15 cellular contexts compared by ENCODE assay signal in the genomic region with DNA sequence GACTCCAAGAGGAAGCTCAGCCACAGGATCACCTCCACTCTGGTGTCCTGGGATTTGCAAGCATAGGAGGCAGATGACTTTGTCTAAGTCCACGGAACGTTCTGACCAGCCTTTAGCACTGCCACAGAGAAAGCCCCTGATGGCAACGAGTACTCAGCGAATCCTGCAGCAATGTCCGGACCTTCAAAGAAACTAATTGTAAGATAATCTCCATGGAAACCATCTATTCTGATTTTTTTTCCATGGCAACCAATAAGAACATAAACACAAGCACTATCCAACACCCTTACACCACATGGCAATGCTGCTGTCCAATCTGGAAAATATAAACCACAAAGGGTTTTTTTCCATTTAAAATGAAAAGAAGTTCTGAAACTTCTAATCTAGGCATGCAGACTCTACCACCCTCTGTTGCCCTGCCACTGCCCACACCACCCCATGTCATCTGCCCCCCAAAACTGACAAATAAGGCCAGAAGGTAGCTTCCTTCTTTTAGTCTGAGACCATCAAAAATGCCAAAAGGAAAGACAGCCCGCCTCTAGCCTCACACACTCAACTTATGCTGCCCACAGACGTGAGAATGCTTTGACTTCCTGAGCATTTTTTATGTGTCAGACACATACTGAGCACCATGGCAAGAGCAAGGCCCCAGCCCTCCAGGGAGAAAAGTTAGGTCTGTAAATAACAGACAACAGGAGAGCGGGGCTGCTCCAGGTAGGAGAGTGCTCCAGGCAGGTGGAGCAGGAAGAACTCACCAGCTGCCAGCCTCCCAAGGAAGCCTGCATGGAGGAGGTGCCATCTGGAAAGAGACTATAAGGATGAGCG. TPM values are rescaled to one million over a fixed set of nuclear protein-coding genes. Genes with fewer than 3 reads are reported as not detected.
DNase-seq lines count a peak whose midpoint lies in the region; ATAC-seq, FAIRE-seq and TF ChIP-seq lines count a peak whose summit lies in the region.
"Had no signal": no experiment of that assay in that cellular context is flagged by ENCODE, and none has a peak within 500 bp of the region (broad histone marks: within the 10 kb centered on the region; RNA-seq: fewer than 3 reads in every experiment).

No MANE protein-coding gene starts in this region.

- H3K9me3 ChIP-seq in right atrium auricular region (no peaks in the 10 kb centered on the region), psoas muscle (no peaks in the 10 kb centered on the region)
- H3K9me3 ChIP-seq: esophagus muscularis mucosa, mucosa of descending colon, uterus had no signal

- no peak for ATAC-seq in psoas muscle
- ATAC-seq in HG03025 (IDR thresholded peaks at IDR 0.05; ENCODE audit: low FRiP score, unreplicated experiment): no peak
- ATAC-seq: mucosa of descending colon had no signal

- H3K27ac ChIP-seq in right atrium auricular region (peak overlapping the region; percentile 80 to 86), psoas muscle (peak overlapping the region; percentile 30)
- H3K27ac ChIP-seq: VCaP had no signal

- 69 to 78% (median 74%) methylated on average over 9 of the region's 9 CpGs for WGBS in psoas muscle, 3 donors

- H3K36me3 ChIP-seq in right atrium auricular region (no peaks in the 10 kb centered on the region), psoas muscle (ENCODE audit: insufficient read depth in 1 of 2, low read depth in 1 of 2) (no peaks in the 10 kb centered on the region)
- H3K36me3 ChIP-seq: esophagus muscularis mucosa, uterus had no signal

- H3K4me1 Mint-ChIP-seq in brain: peaks cover 43% of the 10 kb centered on the region

- no peaks in the 10 kb centered on the region for H3K36me3 Mint-ChIP-seq in brain

- DNase-seq in RPMI7951 (ENCODE audit: low read depth): peak; percentile 15
- DNase-seq in right atrium auricular region (ENCODE audit: low spot score): no peak
- DNase-seq in psoas muscle: peak in 1 of 2 donors; percentile 28
- DNase-seq in NCI-H226: no peak
- no peak for DNase-seq in GM19239 (ENCODE audit: insufficient read length, low spot score)
- DNase-seq: activated naive CD4-positive, alpha-beta T cell treated with anti-CD3 and anti-CD28 coated beads for 36 hours; MM.1S; uterus had no signal

- TF ChIP-seq CTCF in brain (conservative IDR thresholded peaks at IDR 0.05) (no peak), right atrium auricular region (IDR thresholded peaks at IDR 0.05) (no peak), psoas muscle (IDR thresholded peaks at IDR 0.05) (no peak)

- H3K27me3 Mint-ChIP-seq in brain: no peaks in the 10 kb centered on the region

- FAIRE-seq in GM19239 (lab: Jason Lieb, UNC): no peak
- FAIRE-seq: colon had no signal

- H3K4me3 ChIP-seq in right atrium auricular region (no peak overlapping the region), psoas muscle (no peak overlapping the region)
- H3K4me3 ChIP-seq: esophagus muscularis mucosa, mucosa of descending colon, uterus had no signal

- H3K27me3 ChIP-seq in right atrium auricular region (no peaks in the 10 kb centered on the region), psoas muscle (ENCODE audit: insufficient read depth in 3 of 3, low read length in 2 of 3) (no peaks in the 10 kb centered on the region)
- H3K27me3 ChIP-seq: esophagus muscularis mucosa, uterus had no signal

- H3K27ac Mint-ChIP-seq in brain: peak overlapping the region; percentile 19 to 99 (median 76)
- H3K27ac Mint-ChIP-seq: activated naive CD4-positive, alpha-beta T cell treated with anti-CD3 and anti-CD28 coated beads for 36 hours had no signal

- intact Hi-C loops in psoas muscle (cut with DNase I): no loop called here

- H3K9me3 Mint-ChIP-seq in brain: no peaks in the 10 kb centered on the region
- H3K9me3 Mint-ChIP-seq: activated naive CD4-positive, alpha-beta T cell treated with anti-CD3 and anti-CD28 coated beads for 36 hours; CD14-positive monocyte had no signal

- peaks cover 0 to 35% of the 10 kb centered on the region in 2 donors for H3K4me1 ChIP-seq in right atrium auricular region
- H3K4me1 ChIP-seq in psoas muscle: peaks cover 9% of the 10 kb centered on the region
- H3K4me1 ChIP-seq: uterus had no signal

- peak overlapping the region in 1 of 5 experiments; percentile 55 for H3K4me3 Mint-ChIP-seq in brain
- H3K4me3 Mint-ChIP-seq: activated naive CD4-positive, alpha-beta T cell treated with anti-CD3 and anti-CD28 coated beads for 36 hours; CD14-positive monocyte had no signal

RNA-seq across cellular contexts. Expression of gene POC1A, which starts 44.5 kb away (rescaled TPM):
- total RNA-seq in RPMI7951 (2014; rRNA removed; shearing (Covaris generic)): 20.4 and 21.4 TPM in 2 replicates
- 18.8 TPM for polyA plus RNA-seq in brain (ENCODE audit: insufficient read depth, low read depth, low replicate concordance)
- under 1 TPM; 0.47 to 0.78 TPM for total RNA-seq in right atrium auricular region
- total RNA-seq in psoas muscle: 1 to 10 TPM; 1.1 to 3.2 (median 1.6) TPM
- 1 to 10 TPM in 2 of 3 donors, under 1 TPM in 1; 0.87 to 2.9 (median 2.1) TPM for polyA plus RNA-seq in psoas muscle

RNA-seq across cellular contexts. Expression of gene DUSP7, which starts 53.4 kb away (rescaled TPM):
- 16.9 and 18.5 TPM in 2 replicates for total RNA-seq in RPMI7951 (2014; rRNA removed; shearing (Covaris generic))
- polyA plus RNA-seq in brain (ENCODE audit: insufficient read depth, low read depth, low replicate concordance) (15.2 TPM), psoas muscle (10 to 100 TPM in 2 of 3 donors, 1 to 10 TPM in 1; 7.4 to 27.6 (median 15.7) TPM)
- total RNA-seq in right atrium auricular region (10 to 100 TPM; 17.7 to 33.7 TPM), psoas muscle (10 to 100 TPM in 3 of 4 donors, 1 to 10 TPM in 1; 9.7 to 31.9 (median 17.1) TPM)
